Comparison of ENCODE assay signal across 14 cellular contexts in the genomic region with DNA sequence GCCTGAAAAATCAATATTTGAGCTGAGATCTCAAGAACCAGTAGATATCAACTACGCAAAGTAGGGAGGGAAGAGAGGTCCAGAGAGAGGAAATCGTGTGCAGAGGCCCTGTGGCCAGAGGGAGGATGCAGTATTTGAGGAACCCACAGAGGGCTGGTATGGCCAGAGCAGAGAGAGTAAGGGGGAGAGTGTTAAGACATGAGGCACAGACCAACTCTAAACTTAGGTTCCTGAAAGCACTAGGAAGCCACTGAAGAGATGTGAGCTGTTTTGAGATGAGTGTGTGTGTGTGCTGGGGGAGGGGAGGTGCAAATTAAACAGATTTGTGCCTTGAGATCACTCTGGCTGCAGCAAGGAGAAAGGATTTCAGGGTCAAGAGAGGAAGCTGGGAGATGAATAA. TPM values are rescaled to one million over a fixed set of nuclear protein-coding genes. Genes with fewer than 3 reads are reported as not detected.
DNase-seq lines count a peak whose midpoint lies in the region; ATAC-seq and TF ChIP-seq lines count a peak whose summit lies in the region.
"Had no signal": no experiment of that assay in that cellular context is flagged by ENCODE, and none has a peak within 500 bp of the region (broad histone marks: within the 10 kb centered on the region; RNA-seq: fewer than 3 reads in every experiment).

No MANE protein-coding gene starts in this region.

- in situ Hi-C loops in ACHN (cut with HindIII; ENCODE audit: low pct_ligation_motif_present, low pct_unique_long_range_greater_than_20kb, low sequenced_read_pairs): no loop called here

- no peak overlapping the region for H3K4me3 ChIP-seq in NB4 (ENCODE audit: low read depth, low read length)

- ATAC-seq in GM19035 (IDR thresholded peaks at IDR 0.05; ENCODE audit: unreplicated experiment) (peak; percentile 69), HG02840 (IDR thresholded peaks at IDR 0.05; ENCODE audit: low FRiP score, unreplicated experiment) (peak; percentile 69)
- ATAC-seq in activated CD4-positive, CD25-positive, alpha-beta regulatory T cell treated with anti-CD3 and anti-CD28 coated beads, Interleukin-2, amount 50 U/mL, for 24 hours: no peak
- ATAC-seq: Right ventricle myocardium inferior had no signal

- no peak overlapping the region for H3K27ac Mint-ChIP-seq in HFFc6
- H3K27ac Mint-ChIP-seq: activated CD4-positive, alpha-beta T cell treated with anti-CD3 and anti-CD28 coated beads, Interleukin-2, amount 10 ng/mL, durations not matched to agents 7 days and 5 days; B cell; nephron progenitor cell had no signal

- H3K9me3 Mint-ChIP-seq in HFFc6: no peaks in the 10 kb centered on the region
- H3K9me3 Mint-ChIP-seq: activated CD4-positive, alpha-beta T cell treated with anti-CD3 and anti-CD28 coated beads, Interleukin-2, amount 10 ng/mL, durations not matched to agents 7 days and 5 days; nephron progenitor cell had no signal

- no peak for TF ChIP-seq POLR2A in NB4 (IDR thresholded peaks at IDR 0.05; ENCODE audit: extremely low read depth, insufficient read length)

- TF ChIP-seq CTCF in GM10266 (IDR thresholded peaks at IDR 0.05; ENCODE audit: control insufficient read depth, insufficient read depth, low read depth, missing control alignments) (no peak), NB4 (IDR thresholded peaks at IDR 0.05; ENCODE audit: low read depth, low read length) (no peak), HFFc6 (IDR thresholded peaks at IDR 0.05) (no peak)

- DNase-seq in GM10266 (ENCODE audit: extremely low spot score): peak; percentile 73
- DNase-seq in NB4 (ENCODE audit: low read depth): peak; percentile 51
- DNase-seq in ACHN: no peak
- DNase-seq in HFFc6: no peak
- DNase-seq in SIG-M5 treated with dmso at 0.1 percent for 504 hours (lab: John Stamatoyannopoulos, UW; ENCODE audit: unreplicated experiment): no peak
- DNase-seq: activated CD4-positive, alpha-beta T cell treated with anti-CD3 and anti-CD28 coated beads, Interleukin-2, amount 10 ng/mL, durations not matched to agents 7 days and 5 days; amniotic stem cell; NCI-H1930; nephron progenitor cell had no signal

- H3K4me1 Mint-ChIP-seq in HFFc6 (ENCODE audit: low read depth): no peaks in the 10 kb centered on the region
- H3K4me1 Mint-ChIP-seq: B cell had no signal

- H3K4me3 Mint-ChIP-seq in HFFc6: no peak overlapping the region
- H3K4me3 Mint-ChIP-seq: activated CD4-positive, alpha-beta T cell treated with anti-CD3 and anti-CD28 coated beads, Interleukin-2, amount 10 ng/mL, durations not matched to agents 7 days and 5 days; B cell; nephron progenitor cell had no signal

- H3K27me3 Mint-ChIP-seq in HFFc6 (ENCODE audit: insufficient read depth): peaks cover 42% of the 10 kb centered on the region
- H3K27me3 Mint-ChIP-seq: activated CD4-positive, alpha-beta T cell treated with anti-CD3 and anti-CD28 coated beads, Interleukin-2, amount 10 ng/mL, durations not matched to agents 7 days and 5 days had no signal

- H3K36me3 Mint-ChIP-seq in HFFc6 (ENCODE audit: low read depth): no peaks in the 10 kb centered on the region

RNA-seq across cellular contexts. Expression of a gene that starts 10.9 kb away (rescaled TPM):
- total RNA-seq in HFFc6 (2021; fragmentation: NEBNext Ultra II Directional; extraction: Animal tissue kit (Norgen Biotek cat#: 25700)): under 1 TPM in 2 of 6 experiments, not detected in 4; 0.07 to 0.08 TPM
- total RNA-seq: activated CD4-positive, alpha-beta T cell treated with anti-CD3 and anti-CD28 coated beads, Interleukin-2, amount 10 ng/mL, durations not matched to agents 7 days and 5 days; B cell; Right ventricle myocardium inferior had no signal

RNA-seq across cellular contexts. Expression of a gene that starts 21.9 kb away (rescaled TPM):
- total RNA-seq in HFFc6 (2021; fragmentation: NEBNext Ultra II Directional; extraction: Animal tissue kit (Norgen Biotek cat#: 25700)): not detected
- total RNA-seq: activated CD4-positive, alpha-beta T cell treated with anti-CD3 and anti-CD28 coated beads, Interleukin-2, amount 10 ng/mL, durations not matched to agents 7 days and 5 days; B cell; Right ventricle myocardium inferior had no signal

Comparison
In these comparisons a context has a peak if more than half of its experiments do, and no peak if none do; other contexts are left out.
1. DNase-seq: peak in GM10266 (single experiment) and NB4 (single experiment); none in ACHN (single experiment), HFFc6 (single experiment) and SIG-M5 treated with dmso at 0.1 percent for 504 hours (single experiment).
2. ATAC-seq: peak in GM19035 (single experiment) and HG02840 (single experiment); none in activated CD4-positive, CD25-positive, alpha-beta regulatory T cell treated with anti-CD3 and anti-CD28 coated beads, Interleukin-2, amount 50 U/mL, for 24 hours (0 of 2).